8 cellular contexts compared by ENCODE assay signal in genomic region chr19:50431343-50432220, GRCh38. TPM values are rescaled to one million over a fixed set of nuclear protein-coding genes. Genes with fewer than 3 reads are reported as not detected.
DNase-seq lines count a peak whose midpoint lies in the region; ATAC-seq and TF ChIP-seq lines count a peak whose summit lies in the region.

No MANE protein-coding gene starts in this region.

- peak overlapping the region; percentile 77 to 81 for H3K4me3 ChIP-seq in duodenal mucosa (ENCODE audit: low read depth in 1 of 2, low read length in 2 of 2)
- peak overlapping the region; percentile 12 for H3K4me3 ChIP-seq in lower leg skin (ENCODE audit: low read depth, poor library complexity, severe bottlenecking)

- DNase-seq in AG20443 (ENCODE audit: low spot score) (peak; percentile 94), NCI-H524 treated with DMSO at 0.1 percent for 48 hours (lab: John Stamatoyannopoulos, UW) (peak; percentile 19), lower leg skin (ENCODE audit: low spot score in 2 of 2) (peak; percentile 78 to 96)
- DNase-seq in activated CD4-positive, alpha-beta T cell treated with anti-CD3 and anti-CD28 coated beads, Interleukin-2, amount 50 U/mL, for 4 hours: peak; percentile 86 to 88
- peak; percentile 86 for DNase-seq in stimulated activated CD4-positive, alpha-beta T cell treated with anti-CD3 and anti-CD28 coated beads, Interleukin-4, amount 100 ng/mL, for 1 hour

- peak; percentile 57 for TF ChIP-seq POLR2A in GM19193 (IDR thresholded peaks at IDR 0.05; ENCODE audit: extremely low read depth, insufficient read depth, insufficient read length)
- no peak for TF ChIP-seq POLR2A in lower leg skin (IDR thresholded peaks at IDR 0.05)

- intact Hi-C loops in lower leg skin (cut with DNase I; ENCODE audit: low total_unique reads): no loop called here

- peaks cover 9 to 13% of the 10 kb centered on the region in 2 donors for H3K4me1 ChIP-seq in duodenal mucosa (ENCODE audit: control insufficient read depth in 1 of 2, insufficient read depth in 2 of 2, low read length in 2 of 2)

- 1% methylated on average over 43 to 49 of the region's 54 CpGs for WGBS in lower leg skin, 2 donors

- H3K9ac ChIP-seq in duodenal mucosa (ENCODE audit: low read depth in 1 of 2, low read length in 2 of 2): peak overlapping the region; percentile 30 to 66

- no peak for TF ChIP-seq CTCF in lower leg skin (IDR thresholded peaks at IDR 0.05)

- no peaks in the 10 kb centered on the region for H3K9me3 ChIP-seq in duodenal mucosa (ENCODE audit: control insufficient read depth in 1 of 2, low read length in 2 of 2)

- no peaks in the 10 kb centered on the region for H3K36me3 ChIP-seq in duodenal mucosa (ENCODE audit: control insufficient read depth in 1 of 2, insufficient read depth in 2 of 2, low read length in 2 of 2)

- H3K27ac ChIP-seq in duodenal mucosa (ENCODE audit: low read depth, low read length): no peak overlapping the region

- H3K27me3 ChIP-seq in duodenal mucosa (ENCODE audit: control insufficient read depth in 1 of 2, insufficient read depth in 2 of 2, low read length in 2 of 2): peaks cover 7 to 11% of the 10 kb centered on the region in 2 donors

- ATAC-seq in HG03439 (IDR thresholded peaks at IDR 0.05; ENCODE audit: unreplicated experiment): peak; percentile 65

RNA-seq across cellular contexts. Expression of gene MYBPC2, which starts 1.1 kb away (rescaled TPM):
- total RNA-seq in lower leg skin: 1 to 10 TPM in 1 of 4 donors, under 1 TPM in 2, not detected in 1; 0.05 to 1.3 (median 0.15) TPM

RNA-seq across cellular contexts. Expression of gene SPIB, which starts 12.8 kb away (rescaled TPM):
- not detected for total RNA-seq in lower leg skin

RNA-seq across cellular contexts. Expression of gene EMC10, which starts 44.7 kb away (rescaled TPM):
- 10 to 100 TPM; 35.1 to 93.5 (median 67.5) TPM for total RNA-seq in lower leg skin

RNA-seq across cellular contexts. Expression of gene GARIN5A, which starts 45.1 kb away (rescaled TPM):
- total RNA-seq in lower leg skin: 1 to 10 TPM; 1.7 to 5.9 (median 3.3) TPM

RNA-seq across cellular contexts. Expression of gene POLD1, which starts 47.4 kb away (rescaled TPM):
- 10 to 100 TPM; 16.8 to 26.6 (median 20.0) TPM for total RNA-seq in lower leg skin

Comparison
In these comparisons a context has a peak if more than half of its experiments do, and no peak if none do; other contexts are left out.
1. DNase-seq: peak in every context shown above with its lines; median percentile 94 in AG20443; 87 in activated CD4-positive, alpha-beta T cell treated with anti-CD3 and anti-CD28 coated beads, Interleukin-2, amount 50 U/mL, for 4 hours; 87 in lower leg skin; 86 in stimulated activated CD4-positive, alpha-beta T cell treated with anti-CD3 and anti-CD28 coated beads, Interleukin-4, amount 100 ng/mL, for 1 hour; 19 in NCI-H524 treated with DMSO at 0.1 percent for 48 hours.